Comparison of ENCODE assay signal across 27 cellular contexts in genomic region chr3:39721076-39721475, GRCh38.
DNase-seq lines count a peak whose midpoint lies in the region; ATAC-seq, FAIRE-seq and TF ChIP-seq lines count a peak whose summit lies in the region.
"Had no signal": no experiment of that assay in that cellular context is flagged by ENCODE, and none has a peak within 500 bp of the region (broad histone marks: within the 10 kb centered on the region; RNA-seq: fewer than 3 reads in every experiment).

No MANE protein-coding gene starts in this region.

- FAIRE-seq in keratinocyte (lab: Jason Lieb, UNC) = peak; percentile 39
- FAIRE-seq: GM12878, HepG2 had no signal

- no peaks in the 10 kb centered on the region for H3K9me3 ChIP-seq in keratinocyte (ENCODE audit: control insufficient read depth, low read depth, low read length)
- H3K9me3 ChIP-seq: SJCRH30 had no signal

- no peak overlapping the region for H3K9ac ChIP-seq in keratinocyte (ENCODE audit: control insufficient read depth, extremely low read depth, insufficient read depth, low read length)

- H3K27me3 Mint-ChIP-seq in GM23338 (ENCODE audit: insufficient read depth, low read depth, poor library complexity) = peaks cover 3% of the 10 kb centered on the region
- H3K27me3 Mint-ChIP-seq: CD4-positive, alpha-beta memory T cell had no signal

- dilution Hi-C loops in keratinocyte (cut with MboI; ENCODE audit: extremely low pct_ligation_motif_present, low sequenced_read_pairs) = no loop called here

- H3K27ac Mint-ChIP-seq in GM23338 = no peak overlapping the region
- H3K27ac Mint-ChIP-seq: CD4-positive, alpha-beta memory T cell; T-cell had no signal

- H3K4me1 ChIP-seq in GM23338 (ENCODE audit: insufficient read depth) (no peaks in the 10 kb centered on the region), keratinocyte (ENCODE audit: control insufficient read depth, extremely low read depth, insufficient read depth, low read length) (no peaks in the 10 kb centered on the region)
- H3K4me1 ChIP-seq: SJCRH30 had no signal

- no peaks in the 10 kb centered on the region for H3K9me2 ChIP-seq in GM23338 (ENCODE audit: insufficient read depth)

- H3K27me3 ChIP-seq in GM23338 (ENCODE audit: insufficient read depth) (no peaks in the 10 kb centered on the region), keratinocyte (ENCODE audit: control insufficient read depth, extremely low read depth, insufficient read depth, low read length) (peaks cover 5% of the 10 kb centered on the region)
- H3K27me3 ChIP-seq: SJCRH30 had no signal

- H3K9me1 ChIP-seq in keratinocyte (ENCODE audit: control insufficient read depth, extremely low read depth, insufficient read depth, low read length) = no peaks in the 10 kb centered on the region

- no peaks in the 10 kb centered on the region for H3K36me3 ChIP-seq in GM23338 (ENCODE audit: insufficient read depth)
- H3K36me3 ChIP-seq in keratinocyte (ENCODE audit: control insufficient read depth in 2 of 2, extremely low read depth in 1 of 2, insufficient read depth in 2 of 2, low read length in 2 of 2) = no peaks in the 10 kb centered on the region
- H3K36me3 ChIP-seq: SJCRH30 had no signal

- H3K4me3 Mint-ChIP-seq in GM23338 = no peak overlapping the region
- H3K4me3 Mint-ChIP-seq: CD4-positive, alpha-beta memory T cell; T-cell had no signal

- no peak for ATAC-seq in GM23338
- ATAC-seq: GM12878, HepG2, PC-3, T-cell had no signal

- H2AFZ ChIP-seq in GM23338 (no peak overlapping the region), keratinocyte (ENCODE audit: control insufficient read depth, low read length) (no peak overlapping the region)

- H3F3A ChIP-seq in GM23338 (replicated peaks; ENCODE audit: low read depth) = no peaks in the 10 kb centered on the region

- H3K79me2 ChIP-seq in GM23338 (replicated peaks; ENCODE audit: insufficient read depth) (no peaks in the 10 kb centered on the region), keratinocyte (ENCODE audit: control insufficient read depth, insufficient read depth, low read length) (no peaks in the 10 kb centered on the region)

- TF ChIP-seq CTCF in AG10803 (conservative IDR thresholded peaks at IDR 0.05; ENCODE audit: low read length) (no peak), GM23338 (conservative IDR thresholded peaks at IDR 0.05; ENCODE audit: low read depth in 2 of 2) (no peak), keratinocyte (optimal IDR thresholded peaks at IDR 0.05 in 1 of 3, IDR thresholded peaks at IDR 0.05 in 1 of 3, conservative IDR thresholded peaks at IDR 0.05 in 1 of 3; ENCODE audit: extremely low read depth in 1 of 3, insufficient read depth in 2 of 3, low read length in 3 of 3) (no peak)

- no peak overlapping the region for H3K4me3 ChIP-seq in AG10803 (ENCODE audit: low read length)
- no peak overlapping the region for H3K4me3 ChIP-seq in GM23338
- no peak overlapping the region for H3K4me3 ChIP-seq in keratinocyte (ENCODE audit: control insufficient read depth in 2 of 3, extremely low read depth in 1 of 3, insufficient read depth in 2 of 3, low read depth in 1 of 3, low read length in 3 of 3)
- H3K4me3 ChIP-seq: GM12878, SJCRH30 had no signal

- no peaks in the 10 kb centered on the region; the same call in 1 of the 3 replicates for H3K9me3 Mint-ChIP-seq in GM23338
- H3K9me3 Mint-ChIP-seq: CD4-positive, alpha-beta memory T cell; T-cell had no signal

- no peaks in the 10 kb centered on the region for H3K36me3 Mint-ChIP-seq in GM23338 (ENCODE audit: low read depth)
- H3K36me3 Mint-ChIP-seq: CD4-positive, alpha-beta memory T cell; T-cell had no signal

- H3K27ac ChIP-seq in GM23338 (ENCODE audit: low read depth) (peak overlapping the region; percentile 60; the same call in 1 of the 2 replicates), keratinocyte (ENCODE audit: control insufficient read depth, insufficient read depth, low read length) (no peak overlapping the region)
- H3K27ac ChIP-seq: SJCRH30 had no signal

- H3K4me1 Mint-ChIP-seq in GM23338 = peaks cover 5% of the 10 kb centered on the region; the same call in 2 of the 3 replicates
- H3K4me1 Mint-ChIP-seq: CD4-positive, alpha-beta memory T cell; T-cell had no signal

- H4K20me1 ChIP-seq in GM23338 (replicated peaks; ENCODE audit: insufficient read depth) = no peaks in the 10 kb centered on the region
- no peaks in the 10 kb centered on the region for H4K20me1 ChIP-seq in keratinocyte (ENCODE audit: control insufficient read depth, extremely low read depth, insufficient read depth, low read length)

- peak; percentile 38 for DNase-seq in AG10803 (ENCODE audit: low read depth)
- DNase-seq in GM23338 (ENCODE audit: low spot score) = no peak
- DNase-seq in astrocyte of the hippocampus (ENCODE audit: low read depth, low spot score) = peak; percentile 5
- DNase-seq in keratinocyte (ENCODE audit: low read depth, low spot score) = no peak
- DNase-seq in cerebellar cortex (ENCODE audit: low spot score) = no peak
- DNase-seq in kidney tubule cell (ENCODE audit: low spot score) = no peak
- DNase-seq in hypothalamus (lab: John Stamatoyannopoulos, UW) = no peak
- DNase-seq in NCI-H1048 (lab: John Stamatoyannopoulos, UW) = no peak
- DNase-seq: C1 segment of cervical spinal cord; CD4-positive, alpha-beta memory T cell; COR-L47; DMS53; H7; Kasumi-1; NCI-H1417 treated with DMSO at 0.1 percent for 48 hours; NCI-H187; NCI-H2081 treated with DMSO at 0.1 percent for 48 hours; NCI-H2171 treated with DMSO at 0.1 percent for 48 hours; NCI-H345; NCI-H524 treated with DMSO at 0.1 percent for 48 hours; NCI-H774; NK-92 treated with Interleukin-12 subunit alpha and Interleukin-12 subunit beta, amount 100 ng/mL, for 24 hours; PC-3; SJCRH30; T-cell had no signal

- H3K4me2 ChIP-seq in GM23338 (no peak overlapping the region), keratinocyte (ENCODE audit: control insufficient read depth, extremely low read depth, insufficient read depth, low read depth, low read length) (no peak overlapping the region)

TF ChIP-seq in GM23338, 12 proteins besides CTCF, POLR2A, EP300 and RAD21 (continues in another document):
- TF ChIP-seq JUNB (IDR thresholded peaks at IDR 0.05; ENCODE audit: unreplicated experiment) = no peak
- TF ChIP-seq EZH2 (IDR thresholded peaks at IDR 0.05; ENCODE audit: low read depth, unreplicated experiment) = no peak
- no peak for TF ChIP-seq ZNF462 (CRISPR knock-in tag; IDR thresholded peaks at IDR 0.05)

Comparison
In these comparisons a context has a peak if more than half of its experiments do, and no peak if none do; other contexts are left out.
1. DNase-seq: peak in AG10803 (single experiment) and astrocyte of the hippocampus (single experiment); none in GM23338 (single experiment), keratinocyte (single experiment), cerebellar cortex (single experiment), kidney tubule cell (single experiment), hypothalamus (0 of 51) and NCI-H1048 (single experiment).